19 cellular contexts compared by ENCODE assay signal in genomic region chr1:61447339-61448016, GRCh38.
DNase-seq lines count a peak whose midpoint lies in the region; ATAC-seq and TF ChIP-seq lines count a peak whose summit lies in the region.
"Had no signal": no experiment of that assay in that cellular context is flagged by ENCODE, and none has a peak within 500 bp of the region (broad histone marks: within the 10 kb centered on the region; RNA-seq: fewer than 3 reads in every experiment).

No MANE protein-coding gene starts in this region.

- H3K27ac ChIP-seq in heart left ventricle: peak overlapping the region; percentile 30 to 88 (median 78)
- H3K27ac ChIP-seq in esophagus muscularis mucosa (replicated peaks in 1 of 4): peak overlapping the region; percentile 64 to 80 (median 70)
- H3K27ac ChIP-seq in sigmoid colon: peak overlapping the region; percentile 58 to 78 (median 60)
- H3K27ac ChIP-seq: BLaER1 treated with 17β-estradiol and CSF1 and Interleukin-3, amounts not matched to agents 10 nM and 100 nM; HL-60 had no signal

- no peak overlapping the region for H3K4me3 ChIP-seq in heart left ventricle
- H3K4me3 ChIP-seq in esophagus muscularis mucosa: no peak overlapping the region
- no peak overlapping the region for H3K4me3 ChIP-seq in sigmoid colon
- H3K4me3 ChIP-seq: BLaER1 treated with 17β-estradiol and CSF1 and Interleukin-3, amounts not matched to agents 10 nM and 100 nM had no signal

- intact Hi-C loops in heart left ventricle (cut with DNase I): no loop called here
- intact Hi-C loops in left cardiac atrium (cut with DNase I): no loop called here
- intact Hi-C loops in esophagus muscularis mucosa (cut with DNase I): loop anchor here (5.0 kb wide), 1 partner anchor 105 kb away; no protein-coding TSS in a partner anchor
- intact Hi-C loops in sigmoid colon (cut with DNase I): no loop called here

- TF ChIP-seq EP300 in esophagus muscularis mucosa (IDR thresholded peaks at IDR 0.05) (no peak), sigmoid colon (IDR thresholded peaks at IDR 0.05) (no peak)

- TF ChIP-seq CTCF in heart left ventricle (IDR thresholded peaks at IDR 0.05) (no peak), esophagus muscularis mucosa (IDR thresholded peaks at IDR 0.05) (no peak), sigmoid colon (IDR thresholded peaks at IDR 0.05) (no peak), type B pancreatic cell (conservative IDR thresholded peaks at IDR 0.05) (no peak)

- ATAC-seq in heart left ventricle: no peak
- no peak for ATAC-seq in left cardiac atrium
- ATAC-seq: PC-3 had no signal

- H3K36me3 ChIP-seq in heart left ventricle: no peaks in the 10 kb centered on the region
- H3K36me3 ChIP-seq in esophagus muscularis mucosa: no peaks in the 10 kb centered on the region
- no peaks in the 10 kb centered on the region for H3K36me3 ChIP-seq in sigmoid colon
- H3K36me3 ChIP-seq: BLaER1 treated with 17β-estradiol and CSF1 and Interleukin-3, amounts not matched to agents 10 nM and 100 nM had no signal

- H3K27ac Mint-ChIP-seq in type B pancreatic cell: peak overlapping the region; percentile 39

- H3K9me3 ChIP-seq in heart left ventricle: no peaks in the 10 kb centered on the region
- H3K9me3 ChIP-seq in esophagus muscularis mucosa: no peaks in the 10 kb centered on the region
- H3K9me3 ChIP-seq in sigmoid colon: no peaks in the 10 kb centered on the region
- H3K9me3 ChIP-seq: BLaER1 treated with 17β-estradiol and CSF1 and Interleukin-3, amounts not matched to agents 10 nM and 100 nM had no signal

- no peaks in the 10 kb centered on the region for H3K36me3 Mint-ChIP-seq in type B pancreatic cell

- 89 to 94% (median 93%) methylated on average over 20 of the region's 20 CpGs for WGBS in heart left ventricle, 4 donors
- 91% methylated on average over 20 of the region's 20 CpGs for WGBS in esophagus muscularis mucosa
- 92% methylated on average over 20 of the region's 20 CpGs for WGBS in sigmoid colon, 2 donors

- DNase-seq in heart left ventricle (no peak), left cardiac atrium (no peak), esophagus muscularis mucosa (ENCODE audit: extremely low spot score) (peak; percentile 90), sigmoid colon (no peak), type B pancreatic cell (ENCODE audit: extremely low spot score, unreplicated experiment) (no peak), NCI-H510A treated with DMSO at 0.1 percent for 48 hours (lab: John Stamatoyannopoulos, UW) (no peak), SKM-1 treated with dmso at 0.1 percent for 144 hours (lab: John Stamatoyannopoulos, UW; ENCODE audit: unreplicated experiment) (no peak)
- DNase-seq in activated T-cell treated with anti-CD3 and anti-CD28 coated beads, Interleukin-2, amount 50 U/mL, for 1 hour: no peak
- DNase-seq: 8988T, GF-D8, GOT3, KBM-7, NCI-H1092, NCI-H1694, NCI-H2107, NCI-H526 treated with DMSO at 0.1 percent for 48 hours, PC-3 had no signal

- no peaks in the 10 kb centered on the region for H3K27me3 Mint-ChIP-seq in type B pancreatic cell

- peak overlapping the region; percentile 40 for H3K4me3 Mint-ChIP-seq in type B pancreatic cell

- H3K27me3 ChIP-seq in heart left ventricle: no peaks in the 10 kb centered on the region
- no peaks in the 10 kb centered on the region for H3K27me3 ChIP-seq in esophagus muscularis mucosa
- H3K27me3 ChIP-seq in sigmoid colon: no peaks in the 10 kb centered on the region
- H3K27me3 ChIP-seq: BLaER1 treated with 17β-estradiol and CSF1 and Interleukin-3, amounts not matched to agents 10 nM and 100 nM had no signal

- H3K4me1 Mint-ChIP-seq in type B pancreatic cell (ENCODE audit: unreplicated experiment): peaks cover 83% of the 10 kb centered on the region

- H3K4me1 ChIP-seq in heart left ventricle (peaks cover 16 to 100% (median 88%) of the 10 kb centered on the region in 12 donors), esophagus muscularis mucosa (peaks cover 77 to 100% (median 93%) of the 10 kb centered on the region in 4 donors), sigmoid colon (peaks cover 0 to 75% (median 62%) of the 10 kb centered on the region in 4 donors)

- TF ChIP-seq POLR2A in heart left ventricle (IDR thresholded peaks at IDR 0.05) (no peak), esophagus muscularis mucosa (IDR thresholded peaks at IDR 0.05; ENCODE audit: low read depth) (no peak), sigmoid colon (IDR thresholded peaks at IDR 0.05) (no peak)

- no peaks in the 10 kb centered on the region for H3K9me3 Mint-ChIP-seq in type B pancreatic cell
